8 cellular contexts compared by ENCODE assay signal in genomic region chr19:46603752-46604241, GRCh38. TPM values are rescaled to one million over a fixed set of nuclear protein-coding genes. Genes with fewer than 3 reads are reported as not detected.
DNase-seq lines count a peak whose midpoint lies in the region; ATAC-seq and TF ChIP-seq lines count a peak whose summit lies in the region.

No MANE protein-coding gene starts in this region.

- TF ChIP-seq CTCF in adrenal gland (IDR thresholded peaks at IDR 0.05) (no peak), lower lobe of right lung (IDR thresholded peaks at IDR 0.05) (no peak), thoracic aorta (IDR thresholded peaks at IDR 0.05) (no peak)

- CTCF ChIA-PET in activated CD8-positive, alpha-beta memory T cell treated with anti-CD3 and anti-CD28 coated beads, Interleukin-2, amount 10 ng/mL, durations not matched to agents 7 days and 5 days (lab: Charles Lee), result interaction anchor here (4.1 to 4.4 kb wide), 2 partner anchors 9 to 58 kb away, joined by 24 to 93 read pairs; partner anchors contain the start of gene DACT3

- intact Hi-C loops in adrenal gland (cut with DNase I), result no loop called here
- intact Hi-C loops in lower lobe of right lung (cut with DNase I), result loop anchor here (10.0 kb wide), 1 partner anchor 61 kb away; the partner anchor contains the start of gene DACT3

- DNase-seq in activated CD8-positive, alpha-beta memory T cell treated with anti-CD3 and anti-CD28 coated beads, Interleukin-2, amount 10 ng/mL, durations not matched to agents 7 days and 5 days, result no peak
- no peak for DNase-seq in activated CD8-positive, alpha-beta memory T cell treated with anti-CD3 and anti-CD28 coated beads, Interleukin-2, amount 50 U/mL, for 48 hours
- DNase-seq in adrenal gland, result peak in 5 of 7 donors; percentile 34 to 70 (median 47)
- DNase-seq in lower lobe of right lung, result peak; percentile 32
- DNase-seq in thoracic aorta (ENCODE audit: low spot score), result no peak
- DNase-seq in mucosa of gallbladder (ENCODE audit: low spot score), result no peak
- DNase-seq in NCI-H2171 (lab: John Stamatoyannopoulos, UW), result no peak

- H3K9me3 Mint-ChIP-seq in activated CD8-positive, alpha-beta memory T cell treated with anti-CD3 and anti-CD28 coated beads, Interleukin-2, amount 10 ng/mL, durations not matched to agents 7 days and 5 days (ENCODE audit: low read depth), result no peaks in the 10 kb centered on the region

- no peaks in the 10 kb centered on the region for H3K27me3 Mint-ChIP-seq in activated CD8-positive, alpha-beta memory T cell treated with anti-CD3 and anti-CD28 coated beads, Interleukin-2, amount 10 ng/mL, durations not matched to agents 7 days and 5 days

- H3K27ac Mint-ChIP-seq in activated CD8-positive, alpha-beta memory T cell treated with anti-CD3 and anti-CD28 coated beads, Interleukin-2, amount 10 ng/mL, durations not matched to agents 7 days and 5 days, result peak overlapping the region; percentile 100

- H3K4me3 ChIP-seq in adrenal gland (peak overlapping the region in 1 of 4 donors; percentile 80), lower lobe of right lung (no peak overlapping the region), thoracic aorta (peak overlapping the region; percentile 99)

- H3K36me3 ChIP-seq in adrenal gland (replicated peaks in 1 of 2) (peaks cover 0 to 34% of the 10 kb centered on the region in 2 donors), lower lobe of right lung (peaks cover 35% of the 10 kb centered on the region), thoracic aorta (peaks cover 22% of the 10 kb centered on the region)

- H3K9me3 ChIP-seq in adrenal gland (replicated peaks in 1 of 3) (no peaks in the 10 kb centered on the region), lower lobe of right lung (no peaks in the 10 kb centered on the region), thoracic aorta (no peaks in the 10 kb centered on the region)

- no peak for ATAC-seq in activated CD8-positive, alpha-beta memory T cell treated with anti-CD3 and anti-CD28 coated beads, Interleukin-2, amount 10 ng/mL, durations not matched to agents 7 days and 5 days
- no peak for ATAC-seq in lower lobe of right lung
- no peak for ATAC-seq in thoracic aorta (ENCODE audit: insufficient number of reproducible peaks, low FRiP score, low read depth)
- no peak for ATAC-seq in GM21529 (IDR thresholded peaks at IDR 0.05; ENCODE audit: unreplicated experiment)

- H3K4me1 ChIP-seq in adrenal gland (replicated peaks in 1 of 2), result peaks cover 27 to 45% of the 10 kb centered on the region in 2 donors
- H3K4me1 ChIP-seq in lower lobe of right lung, result peaks cover 29% of the 10 kb centered on the region
- peaks cover 32 to 64% of the 10 kb centered on the region in 2 donors for H3K4me1 ChIP-seq in thoracic aorta (ENCODE audit: control insufficient read depth in 1 of 2, low read depth in 2 of 2)

- 21 to 51% (median 35%) methylated on average over 3 to 9 of the region's 9 CpGs for WGBS in adrenal gland, 4 donors

- H3K27me3 ChIP-seq in adrenal gland (no peaks in the 10 kb centered on the region), lower lobe of right lung (ENCODE audit: low read depth) (no peaks in the 10 kb centered on the region), thoracic aorta (replicated peaks; ENCODE audit: insufficient read depth) (no peaks in the 10 kb centered on the region)

- H3K27ac ChIP-seq in adrenal gland, result peak overlapping the region in 3 of 5 donors; percentile 31 to 100 (median 91)
- no peak overlapping the region for H3K27ac ChIP-seq in lower lobe of right lung
- H3K27ac ChIP-seq in thoracic aorta, result peak overlapping the region; percentile 89 to 96

- peaks cover 38% of the 10 kb centered on the region for H3K4me1 Mint-ChIP-seq in activated CD8-positive, alpha-beta memory T cell treated with anti-CD3 and anti-CD28 coated beads, Interleukin-2, amount 10 ng/mL, durations not matched to agents 7 days and 5 days

- H3K4me3 Mint-ChIP-seq in activated CD8-positive, alpha-beta memory T cell treated with anti-CD3 and anti-CD28 coated beads, Interleukin-2, amount 10 ng/mL, durations not matched to agents 7 days and 5 days, result peak overlapping the region; percentile 98

- H3K36me3 Mint-ChIP-seq in activated CD8-positive, alpha-beta memory T cell treated with anti-CD3 and anti-CD28 coated beads, Interleukin-2, amount 10 ng/mL, durations not matched to agents 7 days and 5 days, result peaks cover 33% of the 10 kb centered on the region

- no peak for TF ChIP-seq POLR2A in adrenal gland (IDR thresholded peaks at IDR 0.05)

RNA-seq across cellular contexts. Expression of gene CALM3, which starts 2.7 kb away (rescaled TPM):
- total RNA-seq in activated CD8-positive, alpha-beta memory T cell treated with anti-CD3 and anti-CD28 coated beads, Interleukin-2, amount 10 ng/mL, durations not matched to agents 7 days and 5 days, result 100 to 1,000 TPM; 497 to 498 TPM
- total RNA-seq in adrenal gland (100 to 1,000 TPM; 177 to 334 (median 278) TPM), lower lobe of right lung (155 TPM), thoracic aorta (100 to 1,000 TPM; 181 to 202 TPM), mucosa of gallbladder (325 TPM)
- 100 to 1,000 TPM; 219 to 579 (median 372) TPM for polyA plus RNA-seq in adrenal gland

RNA-seq across cellular contexts. Expression of gene PTGIR, which starts 21.1 kb away (rescaled TPM):
- 10 to 100 TPM in 1 of 2 experiments, 1 to 10 TPM in 1; 1.8 to 27.5 TPM for total RNA-seq in activated CD8-positive, alpha-beta memory T cell treated with anti-CD3 and anti-CD28 coated beads, Interleukin-2, amount 10 ng/mL, durations not matched to agents 7 days and 5 days
- total RNA-seq in adrenal gland, result 10 to 100 TPM in 4 of 8 donors, 1 to 10 TPM in 4; 3.8 to 24.8 (median 9.8) TPM
- 10 to 100 TPM in 2 of 3 donors, 1 to 10 TPM in 1; 2.5 to 21.1 (median 11.6) TPM for polyA plus RNA-seq in adrenal gland
- total RNA-seq in lower lobe of right lung, result 6.9 TPM
- total RNA-seq in thoracic aorta, result 100 to 1,000 TPM; 106 to 207 TPM
- 1.7 TPM for total RNA-seq in mucosa of gallbladder

RNA-seq across cellular contexts. Expression of gene GNG8, which starts 32.2 kb away (rescaled TPM):
- 10 to 100 TPM in 1 of 2 experiments, not detected in 1; 25.9 TPM for total RNA-seq in activated CD8-positive, alpha-beta memory T cell treated with anti-CD3 and anti-CD28 coated beads, Interleukin-2, amount 10 ng/mL, durations not matched to agents 7 days and 5 days
- total RNA-seq in adrenal gland (1 to 10 TPM in 1 of 8 donors, not detected in 7; 3.9 TPM), lower lobe of right lung (not detected), thoracic aorta (not detected), mucosa of gallbladder (not detected)
- not detected for polyA plus RNA-seq in adrenal gland

RNA-seq across cellular contexts. Expression of gene DACT3, which starts 57.2 kb away (rescaled TPM):
- 1 to 10 TPM in 1 of 2 experiments, under 1 TPM in 1; 0.12 to 1.2 TPM for total RNA-seq in activated CD8-positive, alpha-beta memory T cell treated with anti-CD3 and anti-CD28 coated beads, Interleukin-2, amount 10 ng/mL, durations not matched to agents 7 days and 5 days
- total RNA-seq in adrenal gland (1 to 10 TPM; 1.7 to 9.8 (median 4.4) TPM), lower lobe of right lung (4.9 TPM), thoracic aorta (100 to 1,000 TPM; 118 to 138 TPM), mucosa of gallbladder (31.0 TPM)
- 1 to 10 TPM; 2.3 to 3.8 (median 2.6) TPM for polyA plus RNA-seq in adrenal gland

Comparison
In these comparisons a context has a peak if more than half of its experiments do, and no peak if none do; other contexts are left out.
1. DNase-seq: peak in adrenal gland (5 of 7) and lower lobe of right lung (single experiment); none in activated CD8-positive, alpha-beta memory T cell treated with anti-CD3 and anti-CD28 coated beads, Interleukin-2, amount 10 ng/mL, durations not matched to agents 7 days and 5 days (single experiment), activated CD8-positive, alpha-beta memory T cell treated with anti-CD3 and anti-CD28 coated beads, Interleukin-2, amount 50 U/mL, for 48 hours (single experiment), thoracic aorta (single experiment), mucosa of gallbladder (single experiment) and NCI-H2171 (single experiment).